Comparison of ENCODE assay signal across 8 cellular contexts in the genomic region with DNA sequence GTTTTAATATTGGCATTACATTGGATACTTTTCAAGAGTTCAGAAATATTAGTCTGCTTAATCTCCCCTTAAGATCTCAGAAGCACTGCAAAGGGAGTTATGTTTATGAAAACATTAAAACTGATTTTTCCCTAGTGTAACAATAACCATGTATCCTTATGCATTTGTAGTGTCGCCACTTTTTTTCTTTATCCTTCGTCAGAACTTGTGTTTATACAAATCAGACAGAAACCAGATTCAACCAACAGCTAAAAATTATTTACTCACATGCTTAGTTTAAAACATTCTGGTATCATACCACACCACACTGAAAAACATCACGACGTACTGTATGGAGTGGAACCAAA. TPM values are rescaled to one million over a fixed set of nuclear protein-coding genes. Genes with fewer than 3 reads are reported as not detected.
DNase-seq lines count a peak whose midpoint lies in the region; ATAC-seq, FAIRE-seq and TF ChIP-seq lines count a peak whose summit lies in the region.

No MANE protein-coding gene starts in this region.

- peaks cover 4% of the 10 kb centered on the region for H3K9me1 ChIP-seq in keratinocyte (ENCODE audit: control insufficient read depth, extremely low read depth, insufficient read depth, low read length)

- H3K4me2 ChIP-seq in keratinocyte (ENCODE audit: control insufficient read depth, extremely low read depth, insufficient read depth, low read depth, low read length) = peak overlapping the region; percentile 95

- peaks cover 31% of the 10 kb centered on the region for H3K27me3 ChIP-seq in keratinocyte (ENCODE audit: control insufficient read depth, extremely low read depth, insufficient read depth, low read length)

- no peak for FAIRE-seq in keratinocyte (lab: Jason Lieb, UNC)

- no peaks in the 10 kb centered on the region for H3K36me3 ChIP-seq in keratinocyte (ENCODE audit: control insufficient read depth in 2 of 2, extremely low read depth in 1 of 2, insufficient read depth in 2 of 2, low read length in 2 of 2)

- H3K4me1 ChIP-seq in keratinocyte (ENCODE audit: control insufficient read depth, extremely low read depth, insufficient read depth, low read length) = peaks cover 19% of the 10 kb centered on the region

- no peaks in the 10 kb centered on the region for H3K36me3 Mint-ChIP-seq in activated CD4-positive, alpha-beta T cell treated with anti-CD3 and anti-CD28 coated beads, Interleukin-2, amount 10 ng/mL, durations not matched to agents 7 days and 5 days (ENCODE audit: low read depth)
- H3K36me3 Mint-ChIP-seq in activated naive CD8-positive, alpha-beta T cell treated with anti-CD3 and anti-CD28 coated beads, Interleukin-2, amount 10 ng/mL, durations not matched to agents 7 days and 5 days = no peaks in the 10 kb centered on the region

- no peak for TF ChIP-seq CTCF in keratinocyte (optimal IDR thresholded peaks at IDR 0.05 in 1 of 3, IDR thresholded peaks at IDR 0.05 in 1 of 3, conservative IDR thresholded peaks at IDR 0.05 in 1 of 3; ENCODE audit: extremely low read depth in 1 of 3, insufficient read depth in 2 of 3, low read length in 3 of 3)

- peak overlapping the region; percentile 97 for H3K27ac Mint-ChIP-seq in activated CD4-positive, alpha-beta T cell treated with anti-CD3 and anti-CD28 coated beads, Interleukin-2, amount 10 ng/mL, durations not matched to agents 7 days and 5 days
- peak overlapping the region; percentile 95 for H3K27ac Mint-ChIP-seq in activated naive CD8-positive, alpha-beta T cell treated with anti-CD3 and anti-CD28 coated beads, Interleukin-2, amount 10 ng/mL, durations not matched to agents 7 days and 5 days

- peaks cover 40% of the 10 kb centered on the region for H3K79me2 ChIP-seq in keratinocyte (ENCODE audit: control insufficient read depth, insufficient read depth, low read length)

- H3K4me3 ChIP-seq in keratinocyte (ENCODE audit: control insufficient read depth in 2 of 3, extremely low read depth in 1 of 3, insufficient read depth in 2 of 3, low read depth in 1 of 3, low read length in 3 of 3) = peak overlapping the region; percentile 71 to 90 (median 89)

- DNase-seq in activated CD4-positive, alpha-beta T cell treated with anti-CD3 and anti-CD28 coated beads, Interleukin-2, amount 10 ng/mL, durations not matched to agents 7 days and 5 days = no peak
- DNase-seq in activated CD4-positive, alpha-beta T cell treated with anti-CD3 and anti-CD28 coated beads, Interleukin-2, amount 50 U/mL, for 1 hour = no peak
- no peak for DNase-seq in activated naive CD8-positive, alpha-beta T cell treated with anti-CD3 and anti-CD28 coated beads, Interleukin-2, amount 10 ng/mL, durations not matched to agents 7 days and 5 days
- no peak for DNase-seq in keratinocyte (ENCODE audit: low read depth, low spot score)
- no peak for DNase-seq in HT-29 (ENCODE audit: low spot score)
- DNase-seq in nucleus accumbens (lab: John Stamatoyannopoulos, UW) = no peak

- H3K27me3 Mint-ChIP-seq in activated CD4-positive, alpha-beta T cell treated with anti-CD3 and anti-CD28 coated beads, Interleukin-2, amount 10 ng/mL, durations not matched to agents 7 days and 5 days = peaks cover 24% of the 10 kb centered on the region
- peaks cover 4% of the 10 kb centered on the region for H3K27me3 Mint-ChIP-seq in activated naive CD8-positive, alpha-beta T cell treated with anti-CD3 and anti-CD28 coated beads, Interleukin-2, amount 10 ng/mL, durations not matched to agents 7 days and 5 days

- H3K4me1 Mint-ChIP-seq in activated CD4-positive, alpha-beta T cell treated with anti-CD3 and anti-CD28 coated beads, Interleukin-2, amount 10 ng/mL, durations not matched to agents 7 days and 5 days = peaks cover 38% of the 10 kb centered on the region
- H3K4me1 Mint-ChIP-seq in activated naive CD8-positive, alpha-beta T cell treated with anti-CD3 and anti-CD28 coated beads, Interleukin-2, amount 10 ng/mL, durations not matched to agents 7 days and 5 days = peaks cover 38% of the 10 kb centered on the region

- no peaks in the 10 kb centered on the region for H3K9me3 Mint-ChIP-seq in activated CD4-positive, alpha-beta T cell treated with anti-CD3 and anti-CD28 coated beads, Interleukin-2, amount 10 ng/mL, durations not matched to agents 7 days and 5 days
- no peaks in the 10 kb centered on the region for H3K9me3 Mint-ChIP-seq in activated naive CD8-positive, alpha-beta T cell treated with anti-CD3 and anti-CD28 coated beads, Interleukin-2, amount 10 ng/mL, durations not matched to agents 7 days and 5 days

- CTCF ChIA-PET in activated CD4-positive, alpha-beta T cell treated with anti-CD3 and anti-CD28 coated beads, Interleukin-2, amount 10 ng/mL, durations not matched to agents 7 days and 5 days (lab: Charles Lee) = interaction anchor here (1.0 kb wide), 1 partner anchor 72 kb away, joined by 3 read pairs; no protein-coding TSS in a partner anchor

- peak overlapping the region; percentile 93 for H3K4me3 Mint-ChIP-seq in activated CD4-positive, alpha-beta T cell treated with anti-CD3 and anti-CD28 coated beads, Interleukin-2, amount 10 ng/mL, durations not matched to agents 7 days and 5 days
- H3K4me3 Mint-ChIP-seq in activated naive CD8-positive, alpha-beta T cell treated with anti-CD3 and anti-CD28 coated beads, Interleukin-2, amount 10 ng/mL, durations not matched to agents 7 days and 5 days = peak overlapping the region; percentile 94

- dilution Hi-C loops in keratinocyte (cut with MboI; ENCODE audit: extremely low pct_ligation_motif_present, low sequenced_read_pairs) = no loop called here

- peak overlapping the region; percentile 86 for H3K9ac ChIP-seq in keratinocyte (ENCODE audit: control insufficient read depth, extremely low read depth, insufficient read depth, low read length)

- H3K27ac ChIP-seq in keratinocyte (ENCODE audit: control insufficient read depth, insufficient read depth, low read length) (peak overlapping the region; percentile 73), temporal lobe (ENCODE audit: low read depth, low read length) (peak overlapping the region; percentile 85)

- no peaks in the 10 kb centered on the region for H4K20me1 ChIP-seq in keratinocyte (ENCODE audit: control insufficient read depth, extremely low read depth, insufficient read depth, low read length)

- no peak for ATAC-seq in activated naive CD8-positive, alpha-beta T cell treated with anti-CD3 and anti-CD28 coated beads, Interleukin-2, amount 10 ng/mL, durations not matched to agents 7 days and 5 days (ENCODE audit: low read depth)
- no peak for ATAC-seq in GM18907 (IDR thresholded peaks at IDR 0.05; ENCODE audit: unreplicated experiment)

- POLR2A ChIA-PET in activated CD4-positive, alpha-beta T cell treated with anti-CD3 and anti-CD28 coated beads, Interleukin-2, amount 10 ng/mL, durations not matched to agents 7 days and 5 days (lab: Charles Lee) = interaction anchor here (0.6 to 1.1 kb wide), 2 partner anchors 9 to 102 kb away, joined by 3 to 4 read pairs; no protein-coding TSS in a partner anchor
- POLR2A ChIA-PET in activated naive CD8-positive, alpha-beta T cell treated with anti-CD3 and anti-CD28 coated beads, Interleukin-2, amount 10 ng/mL, durations not matched to agents 7 days and 5 days (lab: Charles Lee) = interaction anchor here (0.7 to 1.8 kb wide), 3 partner anchors 10 to 259 kb away, joined by 3 to 4 read pairs (median 4); no protein-coding TSS in a partner anchor

- no peaks in the 10 kb centered on the region for H3K9me3 ChIP-seq in keratinocyte (ENCODE audit: control insufficient read depth, low read depth, low read length)

- peak overlapping the region; percentile 98 for H2AFZ ChIP-seq in keratinocyte (ENCODE audit: control insufficient read depth, low read length)

RNA-seq across cellular contexts. Expression of a gene that starts 1.3 kb away (rescaled TPM):
- total RNA-seq in activated CD4-positive, alpha-beta T cell treated with anti-CD3 and anti-CD28 coated beads, Interleukin-2, amount 10 ng/mL, durations not matched to agents 7 days and 5 days = 1 to 10 TPM; 5.8 to 6.7 TPM
- total RNA-seq in activated naive CD8-positive, alpha-beta T cell treated with anti-CD3 and anti-CD28 coated beads, Interleukin-2, amount 10 ng/mL, durations not matched to agents 7 days and 5 days = 10 to 100 TPM in 1 of 2 experiments, 1 to 10 TPM in 1; 9.4 to 10.1 TPM
- polyA plus RNA-seq in keratinocyte = 14.2 to 18.8 TPM (median 15.8 TPM) in 3 replicates
- polyA plus RNA-seq in keratinocyte (2011; ENCODE audit: low read depth) = 18.6 TPM
- 18.3 and 27.8 TPM in 2 replicates for polyA plus RNA-seq in keratinocyte (2011; cell fraction: cytosol; rRNA removed)
- 18.4 and 20.6 TPM in 2 replicates for polyA plus RNA-seq in keratinocyte (2011; cell fraction: nucleus; rRNA removed)
- 24.4 TPM in 2 replicates for polyA plus RNA-seq in keratinocyte (2012; ENCODE audit: low replicate concordance)
- 30.1 to 35.8 TPM (median 35.1 TPM) in 3 replicates for polyA minus RNA-seq in keratinocyte
- polyA minus RNA-seq in keratinocyte (2011; cell fraction: cytosol; rRNA and poly(A)+ RNA removed) = 25.7 TPM
- 17.6 and 35.6 TPM in 2 replicates for polyA minus RNA-seq in keratinocyte (2011; cell fraction: nucleus; rRNA and poly(A)+ RNA removed)
- 29.0 TPM for total RNA-seq in temporal lobe
- total RNA-seq in HT-29 (2014; rRNA removed; shearing (Covaris generic)) = 30.5 and 30.8 TPM in 2 replicates
